Comparison of ENCODE assay signal across 19 cellular contexts in genomic region chr17:38892083-38892482, GRCh38. TPM values are rescaled to one million over a fixed set of nuclear protein-coding genes. Genes with fewer than 3 reads are reported as not detected.
A peak's percentile ranks its signal among the peaks of the same experiment; 100 is the strongest.
DNase-seq lines count a peak whose midpoint lies in the region; ATAC-seq and TF ChIP-seq lines count a peak whose summit lies in the region.
"Had no signal": no experiment of that assay in that cellular context is flagged by ENCODE, and none has a peak within 500 bp of the region (broad histone marks: within the 10 kb centered on the region; RNA-seq: fewer than 3 reads in every experiment).

No MANE protein-coding gene starts in this region.

- ATAC-seq in T-helper 17 cell, result no peak

- H3K4me1 ChIP-seq in endodermal cell (ENCODE audit: control insufficient read depth, insufficient read depth, low read length) (peaks cover 4% of the 10 kb centered on the region), trophoblast cell (ENCODE audit: control insufficient read depth in 1 of 2, insufficient read depth in 2 of 2, low read length in 2 of 2) (peaks cover 0 to 4% of the 10 kb centered on the region in 2 experiments)

- H3K27ac ChIP-seq in endodermal cell (ENCODE audit: low read depth, low read length) (no peak overlapping the region), trophoblast cell (ENCODE audit: low read depth, low read length) (no peak overlapping the region)
- H3K27ac ChIP-seq: sigmoid colon, uterus had no signal

- H4K91ac ChIP-seq in trophoblast cell (ENCODE audit: low read depth, low read length), result no peak overlapping the region

- H3K4ac ChIP-seq in trophoblast cell (ENCODE audit: low read depth, low read length), result no peak overlapping the region

- H3K27me3 Mint-ChIP-seq in activated naive CD4-positive, alpha-beta T cell treated with anti-CD3 and anti-CD28 coated beads, Interleukin-2, amount 50 U/mL, for 24 hours, result no peaks in the 10 kb centered on the region
- H3K27me3 Mint-ChIP-seq in T-helper 17 cell (no peaks in the 10 kb centered on the region), endodermal cell (ENCODE audit: insufficient read depth) (no peaks in the 10 kb centered on the region)
- H3K27me3 Mint-ChIP-seq: brain had no signal

- no peak overlapping the region for H3K4me2 ChIP-seq in trophoblast cell (ENCODE audit: low read length)

- H3K4me3 ChIP-seq in endodermal cell (ENCODE audit: low read length) (no peak overlapping the region), H7 (ENCODE audit: insufficient read depth, low read depth, low read length) (no peak overlapping the region), trophoblast cell (ENCODE audit: low read depth, low read length) (no peak overlapping the region)
- H3K4me3 ChIP-seq: lung, Peyer's patch, sigmoid colon, uterus had no signal

- TF ChIP-seq CTCF in endodermal cell (conservative IDR thresholded peaks at IDR 0.05), result no peak

- H3K36me3 Mint-ChIP-seq in activated naive CD4-positive, alpha-beta T cell treated with anti-CD3 and anti-CD28 coated beads, Interleukin-2, amount 50 U/mL, for 24 hours, result no peaks in the 10 kb centered on the region
- H3K36me3 Mint-ChIP-seq in T-helper 17 cell (ENCODE audit: low read depth) (no peaks in the 10 kb centered on the region), endodermal cell (ENCODE audit: low read depth) (peaks cover 50% of the 10 kb centered on the region)

- H4K8ac ChIP-seq in trophoblast cell (ENCODE audit: low read depth, low read length), result no peak overlapping the region

- peak overlapping the region; percentile 12 for H3K4me3 Mint-ChIP-seq in activated naive CD4-positive, alpha-beta T cell treated with anti-CD3 and anti-CD28 coated beads, Interleukin-2, amount 50 U/mL, for 24 hours
- H3K4me3 Mint-ChIP-seq in T-helper 17 cell, result peak overlapping the region; percentile 45
- H3K4me3 Mint-ChIP-seq in endodermal cell, result no peak overlapping the region
- H3K4me3 Mint-ChIP-seq: brain had no signal

- H2BK12ac ChIP-seq in trophoblast cell (ENCODE audit: low read length), result no peak overlapping the region

- no peak overlapping the region for H2AK5ac ChIP-seq in trophoblast cell (ENCODE audit: low read length)

- H4K12ac ChIP-seq in trophoblast cell (ENCODE audit: low read depth, low read length), result no peak overlapping the region

- 92 to 100% methylated on average over 1 to 4 of the region's 4 CpGs for WGBS in endodermal cell (ENCODE audit: insufficient coverage in 1 of 2, insufficient read length in 1 of 2), 2 experiments
- WGBS in trophoblast cell (ENCODE audit: extremely low coverage, insufficient coverage, insufficient read length), result no CpG with 5 or more reads among the region's 4 CpGs

- H3K27me3 ChIP-seq in endodermal cell (ENCODE audit: control insufficient read depth, insufficient read depth, low read length, poor library complexity, severe bottlenecking), result no peaks in the 10 kb centered on the region
- no peaks in the 10 kb centered on the region for H3K27me3 ChIP-seq in H7 (ENCODE audit: control insufficient read depth, insufficient read depth, low read length)
- no peaks in the 10 kb centered on the region for H3K27me3 ChIP-seq in trophoblast cell (ENCODE audit: insufficient read depth, low read length)
- H3K27me3 ChIP-seq: Peyer's patch, sigmoid colon, uterus had no signal

- no peak overlapping the region for H3K23ac ChIP-seq in trophoblast cell (ENCODE audit: low read length)

- no peak overlapping the region for H2BK120ac ChIP-seq in trophoblast cell (ENCODE audit: insufficient read depth, low read length, poor library complexity)

- no peak overlapping the region for H2BK5ac ChIP-seq in trophoblast cell (ENCODE audit: low read depth, low read length, poor library complexity)

- H3K9me3 ChIP-seq in T-helper 17 cell (ENCODE audit: control insufficient read depth, low read length, poor library complexity, severe bottlenecking), result no peaks in the 10 kb centered on the region
- no peaks in the 10 kb centered on the region for H3K9me3 ChIP-seq in endodermal cell (ENCODE audit: control insufficient read depth, low read length)
- H3K9me3 ChIP-seq in trophoblast cell (ENCODE audit: insufficient read depth, low read depth, low read length), result peaks cover 2% of the 10 kb centered on the region
- H3K9me3 ChIP-seq: Peyer's patch, sigmoid colon, uterus had no signal

- H3K18ac ChIP-seq in trophoblast cell (ENCODE audit: low read length), result no peak overlapping the region

- H3K9me3 Mint-ChIP-seq in activated naive CD4-positive, alpha-beta T cell treated with anti-CD3 and anti-CD28 coated beads, Interleukin-2, amount 50 U/mL, for 24 hours, result no peaks in the 10 kb centered on the region
- H3K9me3 Mint-ChIP-seq in endodermal cell, result no peaks in the 10 kb centered on the region
- H3K9me3 Mint-ChIP-seq: brain had no signal

- no peak overlapping the region for H2AFZ ChIP-seq in trophoblast cell (ENCODE audit: insufficient read depth, low read length, poor library complexity)

- H3K27ac Mint-ChIP-seq in activated naive CD4-positive, alpha-beta T cell treated with anti-CD3 and anti-CD28 coated beads, Interleukin-2, amount 50 U/mL, for 24 hours, result peak overlapping the region; percentile 43
- H3K27ac Mint-ChIP-seq in T-helper 17 cell (peak overlapping the region; percentile 99), endodermal cell (peak overlapping the region; percentile 35)

- no peak overlapping the region for H3K9ac ChIP-seq in endodermal cell (ENCODE audit: extremely low read depth, low read length, poor library complexity, severe bottlenecking)
- H3K9ac ChIP-seq in trophoblast cell (ENCODE audit: low read length), result no peak overlapping the region

- H3K14ac ChIP-seq in trophoblast cell (ENCODE audit: low read length), result no peak overlapping the region

- H3K79me1 ChIP-seq in trophoblast cell (ENCODE audit: low read length), result no peaks in the 10 kb centered on the region

- H3K79me2 ChIP-seq in trophoblast cell (ENCODE audit: control insufficient read depth, insufficient read depth, low read length, poor library complexity), result peaks cover 3% of the 10 kb centered on the region

- DNase-seq in activated naive CD4-positive, alpha-beta T cell (lab: John Stamatoyannopoulos, UW), result no peak
- DNase-seq in T-helper 17 cell (no peak), endodermal cell (no peak), H7 (no peak), DMS79 treated with DMSO at 0.1 percent for 48 hours (lab: John Stamatoyannopoulos, UW) (no peak), trophoblast cell (no peak)
- DNase-seq in stimulated activated naive CD4-positive, alpha-beta T cell treated with Interleukin-2 at 50 U/mL for 16 hours (lab: John Stamatoyannopoulos, UW), result peak; percentile 7
- DNase-seq: activated CD4-positive, CD25-positive, alpha-beta regulatory T cell; activated effector memory CD4-positive, alpha-beta T cell treated with Interleukin-2 at 50 U/mL for 16 hours; DMS153; NCI-H2029; NCI-H524 treated with DMSO at 0.1 percent for 48 hours; Peyer's patch; sigmoid colon; stimulated activated CD4-positive, alpha-beta T cell treated with anti-CD3 and anti-CD28 coated beads, Interleukin-4, amount 100 ng/mL, for 4 hours; uterus had no signal

- H3K4me1 Mint-ChIP-seq in activated naive CD4-positive, alpha-beta T cell treated with anti-CD3 and anti-CD28 coated beads, Interleukin-2, amount 50 U/mL, for 24 hours, result peaks cover 78% of the 10 kb centered on the region
- H3K4me1 Mint-ChIP-seq in T-helper 17 cell (peaks cover 45% of the 10 kb centered on the region), endodermal cell (peaks cover 13% of the 10 kb centered on the region)

- H3K36me3 ChIP-seq in endodermal cell (ENCODE audit: control insufficient read depth, insufficient read depth, low read length) (peaks cover 85% of the 10 kb centered on the region), H7 (replicated peaks; ENCODE audit: control insufficient read depth, insufficient read depth, low read length) (peaks cover 20% of the 10 kb centered on the region), trophoblast cell (ENCODE audit: control insufficient read depth in 1 of 2, insufficient read depth in 2 of 2, low read length in 2 of 2) (peaks cover 78 to 84% of the 10 kb centered on the region in 2 experiments)
- H3K36me3 ChIP-seq: uterus had no signal

RNA-seq across cellular contexts. Expression of gene LASP1, which starts 22.2 kb away (rescaled TPM):
- 100 to 1,000 TPM; 106 to 115 TPM for total RNA-seq in T-helper 17 cell
- total RNA-seq in endodermal cell, result 100 to 1,000 TPM; 168 to 177 TPM
- 102 TPM for polyA plus RNA-seq in endodermal cell (2013, experiment 1 of 2)
- 102 TPM for polyA plus RNA-seq in endodermal cell (2013, experiment 2 of 2)
- 122 and 149 TPM in 2 replicates for total RNA-seq in H7 (2014; rRNA removed; shearing (Covaris generic))
- 157 TPM in 2 replicates for polyA plus RNA-seq in trophoblast cell (2013)

RNA-seq across cellular contexts. Expression of gene RPL23, which starts 38.6 kb away (rescaled TPM):
- total RNA-seq in T-helper 17 cell (1,000 to 10,000 TPM; 1,821 to 1,859 TPM), endodermal cell (1,000 to 10,000 TPM; 1,194 to 1,262 TPM)
- 2,291 TPM for polyA plus RNA-seq in endodermal cell (2013, experiment 1 of 2)
- polyA plus RNA-seq in endodermal cell (2013, experiment 2 of 2), result 2,039 TPM
- total RNA-seq in H7 (2014; rRNA removed; shearing (Covaris generic)), result 1,201 and 1,441 TPM in 2 replicates
- 2,811 and 2,862 TPM in 2 replicates for polyA plus RNA-seq in trophoblast cell (2013)

Comparison
In these comparisons a context has a peak if more than half of its experiments do, and no peak if none do; other contexts are left out.
1. H3K27ac Mint-ChIP-seq: peak in every context shown above with its lines; median percentile 99 in T-helper 17 cell; 43 in activated naive CD4-positive, alpha-beta T cell treated with anti-CD3 and anti-CD28 coated beads, Interleukin-2, amount 50 U/mL, for 24 hours; 35 in endodermal cell.